ENCODE assay signal across 1 cellular context in genomic region chr14:29630566-29631160, GRCh38.
TF ChIP-seq lines count a peak whose summit lies in the region.

No MANE protein-coding gene starts in this region.

TF ChIP-seq in H1, 55 proteins besides CTCF, POLR2A, EP300 and RAD21 (continued from another document):
- no peak for TF ChIP-seq ATF2 (IDR thresholded peaks at IDR 0.05; ENCODE audit: low read length)
- no peak for TF ChIP-seq CBX5 (IDR thresholded peaks at IDR 0.05; ENCODE audit: low read depth, low read length)
- TF ChIP-seq TAF1 (IDR thresholded peaks at IDR 0.05; ENCODE audit: low read depth, low read length) = no peak
- no peak for TF ChIP-seq KDM4A (IDR thresholded peaks at IDR 0.05; ENCODE audit: low read depth, low read length, severe bottlenecking)
